Comparison of ENCODE assay signal across 26 cellular contexts in the genomic region with DNA sequence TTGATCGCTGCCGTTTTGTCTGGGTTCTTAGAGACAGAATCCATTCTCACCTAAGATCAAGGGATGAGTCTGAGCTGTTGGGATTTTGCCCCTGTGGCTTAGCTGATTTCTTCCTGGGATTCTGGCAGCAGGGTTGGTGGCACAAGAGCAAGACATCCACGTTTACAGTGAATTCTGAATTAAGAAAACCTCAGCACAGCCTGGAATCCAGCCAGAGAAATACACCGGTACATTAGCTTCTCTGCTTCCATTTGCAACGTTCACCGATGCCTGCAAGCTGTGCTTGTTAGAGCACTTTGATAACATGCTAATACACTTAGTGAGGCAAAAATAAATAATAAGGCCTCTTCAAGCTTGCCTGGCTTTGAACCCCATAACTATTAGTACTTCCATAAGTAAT.
"Had no signal": no experiment of that assay in that cellular context is flagged by ENCODE, and none has a peak within 500 bp of the region (broad histone marks: within the 10 kb centered on the region; RNA-seq: fewer than 3 reads in every experiment).

No MANE protein-coding gene starts in this region.

- H3K27me3 ChIP-seq: brain microvascular endothelial cell, colonic mucosa, esophagus squamous epithelium, hepatocyte had no signal

- H3K27ac ChIP-seq: brain microvascular endothelial cell, colonic mucosa, epithelial cell of prostate, esophagus squamous epithelium, gastroesophageal sphincter, heart right ventricle, hepatocyte, WERI-Rb-1 had no signal

- H3K9me3 ChIP-seq: colonic mucosa, esophagus squamous epithelium, gastroesophageal sphincter, heart right ventricle had no signal

- H3K4me1 ChIP-seq: colonic mucosa, esophagus squamous epithelium, gastroesophageal sphincter, heart right ventricle had no signal

- H3K36me3 ChIP-seq: brain microvascular endothelial cell, colonic mucosa, esophagus squamous epithelium, gastroesophageal sphincter, heart right ventricle, WERI-Rb-1 had no signal

- DNase-seq: activated B cell treated with CpG ODN at 0.5 μM for 24 hours; activated CD4-positive, alpha-beta T cell treated with anti-CD3 and anti-CD28 coated beads for 48 hours; activated CD4-positive, alpha-beta T cell treated with anti-CD3 and anti-CD28 coated beads, Interleukin-2, amount 50 U/mL, for 1 hour; activated CD4-positive, alpha-beta T cell treated with anti-CD3 and anti-CD28 coated beads, Interleukin-2, amount 50 U/mL, for 48 hours; activated CD8-positive, alpha-beta memory T cell treated with anti-CD3 and anti-CD28 coated beads for 24 hours; activated CD8-positive, alpha-beta T cell treated with anti-CD3 and anti-CD28 coated beads for 36 hours; activated effector memory CD4-positive, alpha-beta T cell treated with Interleukin-2 at 50 U/mL for 16 hours; activated gamma-delta T cell treated with Interleukin-2 at 50 U/mL for 16 hours; activated naive CD4-positive, alpha-beta T cell treated with anti-CD3 and anti-CD28 coated beads, Interleukin-2, amount 50 U/mL, for 16 hours; activated naive CD4-positive, alpha-beta T cell treated with Interleukin-2 at 50 U/mL for 16 hours; activated T-cell treated with anti-CD3 and anti-CD28 coated beads, Interleukin-2, amount 50 U/mL, for 4 hours; amniotic stem cell; anterior cingulate cortex; brain microvascular endothelial cell; colonic mucosa; effector CD8-positive, alpha-beta T cell; esophagus squamous epithelium; foreskin melanocyte; heart right ventricle; T1000; WERI-Rb-1 had no signal

- H3K4me3 ChIP-seq: colonic mucosa, esophagus squamous epithelium, gastroesophageal sphincter, heart right ventricle, hepatocyte had no signal

- ATAC-seq: activated CD4-positive, CD25-positive, alpha-beta regulatory T cell treated with anti-CD3 and anti-CD28 coated beads, Interleukin-2, amount 50 U/mL, for 24 hours; activated CD8-positive, alpha-beta T cell treated with anti-CD3 and anti-CD28 coated beads for 36 hours; activated T-cell treated with anti-CD3 and anti-CD28 coated beads, Interleukin-2, amount 50 U/mL, for 4 hours; activated T-helper 17 cell treated with anti-CD3 and anti-CD28 coated beads, Interleukin-2, amount 50 U/mL, for 72 hours; gastroesophageal sphincter; heart right ventricle had no signal
